In the genomic region with DNA sequence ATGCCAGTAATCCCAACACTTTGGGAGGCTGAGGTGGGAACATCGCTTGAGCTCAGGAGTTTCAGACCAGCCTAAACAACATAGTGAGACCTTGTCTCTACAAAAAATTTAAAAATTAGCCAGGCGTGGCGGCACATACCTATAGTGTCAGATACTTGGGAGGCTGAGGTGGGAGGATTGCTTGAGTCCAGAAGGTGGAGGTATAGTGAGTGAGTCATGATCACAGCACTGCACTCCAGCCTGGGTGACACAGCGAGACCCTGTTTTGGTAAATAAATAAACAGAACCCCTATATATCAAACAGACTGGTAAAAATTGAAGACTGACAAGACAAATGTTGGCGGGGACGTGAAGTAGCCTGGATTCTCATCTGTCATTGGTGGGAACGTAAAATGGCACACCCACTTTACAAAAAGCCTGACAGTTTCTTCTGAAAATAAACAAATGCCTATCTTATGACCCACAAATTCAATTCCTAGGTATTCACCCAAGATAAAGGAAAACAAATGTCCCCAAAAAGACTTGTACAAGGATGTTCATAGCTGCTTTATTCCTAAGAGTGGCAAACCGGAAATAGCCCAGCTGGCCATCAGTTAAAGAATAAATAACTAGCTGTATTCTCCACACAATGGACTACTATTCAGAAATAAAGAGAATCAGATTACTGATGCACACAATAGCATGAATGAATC, we compare ENCODE assay signal across 1 cellular context.
TF ChIP-seq lines count a peak whose summit lies in the region.

No MANE protein-coding gene starts in this region.

TF ChIP-seq in IMR-90, 13 proteins besides CTCF, POLR2A, EP300 and RAD21:
- TF ChIP-seq MXI1 (IDR thresholded peaks at IDR 0.05; ENCODE audit: borderline replicate concordance, low read depth, low read length) (no peak), USF2 (IDR thresholded peaks at IDR 0.05; ENCODE audit: low read depth, low read length) (no peak), NFE2L2 (IDR thresholded peaks at IDR 0.05; ENCODE audit: low read depth, low read length) (no peak), MAZ (IDR thresholded peaks at IDR 0.05; ENCODE audit: borderline replicate concordance, low read depth, low read length) (no peak)
- TF ChIP-seq, protein P1, sequence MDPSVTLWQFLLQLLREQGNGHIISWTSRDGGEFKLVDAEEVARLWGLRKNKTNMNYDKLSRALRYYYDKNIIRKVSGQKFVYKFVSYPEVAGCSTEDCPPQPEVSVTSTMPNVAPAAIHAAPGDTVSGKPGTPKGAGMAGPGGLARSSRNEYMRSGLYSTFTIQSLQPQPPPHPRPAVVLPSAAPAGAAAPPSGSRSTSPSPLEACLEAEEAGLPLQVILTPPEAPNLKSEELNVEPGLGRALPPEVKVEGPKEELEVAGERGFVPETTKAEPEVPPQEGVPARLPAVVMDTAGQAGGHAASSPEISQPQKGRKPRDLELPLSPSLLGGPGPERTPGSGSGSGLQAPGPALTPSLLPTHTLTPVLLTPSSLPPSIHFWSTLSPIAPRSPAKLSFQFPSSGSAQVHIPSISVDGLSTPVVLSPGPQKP (IDR thresholded peaks at IDR 0.05; ENCODE audit: borderline replicate concordance, low read depth, low read length) = no peak
